Comparison of ENCODE assay signal across 11 cellular contexts in the genomic region with DNA sequence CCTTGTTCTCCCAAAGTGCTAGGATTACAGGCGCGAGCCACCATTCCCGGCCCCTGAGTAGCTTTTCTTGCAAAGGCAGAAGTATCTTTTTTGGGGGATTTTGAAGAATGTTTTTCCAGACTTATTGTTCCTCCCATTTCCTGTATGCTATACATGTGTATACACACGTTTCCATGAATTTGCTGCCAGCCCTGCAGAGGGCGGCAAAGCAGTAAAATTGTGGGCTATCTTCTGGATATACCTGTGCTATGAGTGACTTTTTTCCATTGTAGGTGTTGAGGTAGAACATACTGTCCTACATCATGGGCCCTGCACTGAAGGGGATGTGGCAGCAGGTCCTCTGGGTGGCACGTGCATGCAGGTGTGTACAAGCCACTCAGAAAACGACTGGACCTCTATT. TPM values are rescaled to one million over a fixed set of nuclear protein-coding genes. Genes with fewer than 3 reads are reported as not detected.
A peak's percentile ranks its signal among the peaks of the same experiment; 100 is the strongest.
DNase-seq lines count a peak whose midpoint lies in the region; ATAC-seq and TF ChIP-seq lines count a peak whose summit lies in the region.
"Had no signal": no experiment of that assay in that cellular context is flagged by ENCODE, and none has a peak within 500 bp of the region (broad histone marks: within the 10 kb centered on the region; RNA-seq: fewer than 3 reads in every experiment).

No MANE protein-coding gene starts in this region.

- no peak overlapping the region for H3K4me3 Mint-ChIP-seq in osteocyte (ENCODE audit: unreplicated experiment)
- H3K4me3 Mint-ChIP-seq in stimulated activated memory B cell treated with anti-CD40 and anti-IgM and Interleukin-4, amounts not matched to agents 10 μg/mL and 1 μg/mL and 100 μg/mL, for 72 hours = no peak overlapping the region
- H3K4me3 Mint-ChIP-seq: activated CD8-positive, alpha-beta memory T cell treated with anti-CD3 and anti-CD28 coated beads, Interleukin-2, amount 10 ng/mL, durations not matched to agents 7 days and 5 days; memory B cell had no signal

- no peaks in the 10 kb centered on the region for H3K9me3 Mint-ChIP-seq in osteocyte (ENCODE audit: unreplicated experiment)
- H3K9me3 Mint-ChIP-seq in stimulated activated memory B cell treated with anti-CD40 and anti-IgM and Interleukin-4, amounts not matched to agents 10 μg/mL and 1 μg/mL and 100 μg/mL, for 72 hours = no peaks in the 10 kb centered on the region
- H3K9me3 Mint-ChIP-seq: memory B cell had no signal

- no peaks in the 10 kb centered on the region for H3K4me1 Mint-ChIP-seq in osteocyte (ENCODE audit: unreplicated experiment)
- H3K4me1 Mint-ChIP-seq in stimulated activated memory B cell treated with anti-CD40 and anti-IgM and Interleukin-4, amounts not matched to agents 10 μg/mL and 1 μg/mL and 100 μg/mL, for 72 hours = peaks cover 34% of the 10 kb centered on the region

- peak; percentile 60 for TF ChIP-seq CTCF in choroid plexus epithelial cell (conservative IDR thresholded peaks at IDR 0.05; ENCODE audit: low read depth, low read length)
- TF ChIP-seq CTCF in osteocyte (IDR thresholded peaks at IDR 0.05) = peak; percentile 40

- H3K36me3 Mint-ChIP-seq in osteocyte (ENCODE audit: unreplicated experiment) = peaks cover 21% of the 10 kb centered on the region
- peaks cover 46% of the 10 kb centered on the region for H3K36me3 Mint-ChIP-seq in stimulated activated memory B cell treated with anti-CD40 and anti-IgM and Interleukin-4, amounts not matched to agents 10 μg/mL and 1 μg/mL and 100 μg/mL, for 72 hours

- H3K4me3 ChIP-seq in choroid plexus epithelial cell (ENCODE audit: low read depth, low read length) = no peak overlapping the region
- H3K4me3 ChIP-seq: BLaER1 had no signal

- no peak overlapping the region for H3K27ac Mint-ChIP-seq in osteocyte (ENCODE audit: unreplicated experiment)
- no peak overlapping the region for H3K27ac Mint-ChIP-seq in stimulated activated memory B cell treated with anti-CD40 and anti-IgM and Interleukin-4, amounts not matched to agents 10 μg/mL and 1 μg/mL and 100 μg/mL, for 72 hours
- H3K27ac Mint-ChIP-seq: activated CD8-positive, alpha-beta memory T cell treated with anti-CD3 and anti-CD28 coated beads, Interleukin-2, amount 10 ng/mL, durations not matched to agents 7 days and 5 days; memory B cell had no signal

- H3K27me3 Mint-ChIP-seq in osteocyte (ENCODE audit: unreplicated experiment) = no peaks in the 10 kb centered on the region
- H3K27me3 Mint-ChIP-seq in stimulated activated memory B cell treated with anti-CD40 and anti-IgM and Interleukin-4, amounts not matched to agents 10 μg/mL and 1 μg/mL and 100 μg/mL, for 72 hours = no peaks in the 10 kb centered on the region
- H3K27me3 Mint-ChIP-seq: activated CD8-positive, alpha-beta memory T cell treated with anti-CD3 and anti-CD28 coated beads, Interleukin-2, amount 10 ng/mL, durations not matched to agents 7 days and 5 days; memory B cell had no signal

- DNase-seq in NCI-H510A treated with DMSO at 0.1 percent for 48 hours (lab: John Stamatoyannopoulos, UW) = peak; percentile 46
- DNase-seq in NCI-H510A (lab: John Stamatoyannopoulos, UW) = no peak
- DNase-seq in NCI-H1092 treated with DMSO at 0.1 percent for 48 hours (lab: John Stamatoyannopoulos, UW) = peak; percentile 13
- peak; percentile 35 for DNase-seq in choroid plexus epithelial cell (ENCODE audit: low read depth)
- no peak for DNase-seq in osteocyte (ENCODE audit: extremely low spot score, unreplicated experiment)
- no peak for DNase-seq in EL
- DNase-seq: activated CD8-positive, alpha-beta memory T cell treated with anti-CD3 and anti-CD28 coated beads, Interleukin-2, amount 10 ng/mL, durations not matched to agents 7 days and 5 days had no signal

- no peak for ATAC-seq in GM18511 (IDR thresholded peaks at IDR 0.05; ENCODE audit: unreplicated experiment)
- no peak for ATAC-seq in stimulated activated memory B cell treated with anti-CD40 and anti-IgM and Interleukin-4, amounts not matched to agents 10 μg/mL and 1 μg/mL and 100 μg/mL, for 72 hours
- ATAC-seq: activated CD8-positive, alpha-beta memory T cell treated with anti-CD3 and anti-CD28 coated beads, Interleukin-2, amount 10 ng/mL, durations not matched to agents 7 days and 5 days had no signal

RNA-seq across cellular contexts. Expression of a gene that starts 16.9 kb away (rescaled TPM):
- 45.8 and 46.2 TPM in 2 replicates for total RNA-seq in osteocyte

RNA-seq across cellular contexts. Expression of a gene that starts 20.5 kb away (rescaled TPM):
- 44.0 and 44.1 TPM in 2 replicates for total RNA-seq in osteocyte

Comparison
In these comparisons a context has a peak if more than half of its experiments do, and no peak if none do; other contexts are left out.
1. DNase-seq: peak in NCI-H510A treated with DMSO at 0.1 percent for 48 hours (single experiment), NCI-H1092 treated with DMSO at 0.1 percent for 48 hours (single experiment) and choroid plexus epithelial cell (single experiment); none in NCI-H510A (single experiment), osteocyte (single experiment) and EL (single experiment).